In the genomic region with DNA sequence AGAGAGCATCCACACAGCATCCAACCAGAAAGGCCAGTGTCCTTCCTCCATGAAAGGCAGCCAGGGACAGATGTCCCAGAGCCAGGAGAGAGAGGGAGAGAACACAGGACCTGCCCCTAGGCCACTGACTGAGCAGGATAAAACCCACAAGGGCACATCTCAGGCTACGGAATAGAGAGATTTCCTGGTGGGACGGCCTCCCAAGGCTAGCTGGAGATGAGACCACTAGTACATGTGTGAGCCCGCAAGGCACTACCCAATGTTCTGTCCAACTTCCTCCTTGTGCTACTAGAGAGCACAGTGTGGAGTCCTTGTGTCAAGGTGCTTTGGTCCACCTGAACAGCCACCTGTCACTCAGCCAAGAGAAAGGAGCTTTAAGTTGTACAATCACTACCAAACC, we compare ENCODE assay signal across 17 cellular contexts. TPM values are rescaled to one million over a fixed set of nuclear protein-coding genes. Genes with fewer than 3 reads are reported as not detected.
A peak's percentile ranks its signal among the peaks of the same experiment; 100 is the strongest.
DNase-seq lines count a peak whose midpoint lies in the region; ATAC-seq and TF ChIP-seq lines count a peak whose summit lies in the region.
"Had no signal": no experiment of that assay in that cellular context is flagged by ENCODE, and none has a peak within 500 bp of the region (broad histone marks: within the 10 kb centered on the region; RNA-seq: fewer than 3 reads in every experiment).

No MANE protein-coding gene starts in this region.

- H3K9me2 ChIP-seq in neural cell (ENCODE audit: insufficient read depth, low read length), result no peaks in the 10 kb centered on the region

- H3K9me3 Mint-ChIP-seq in activated CD8-positive, alpha-beta memory T cell treated with anti-CD3 and anti-CD28 coated beads, Interleukin-2, amount 10 ng/mL, durations not matched to agents 7 days and 5 days (ENCODE audit: low read depth), result no peaks in the 10 kb centered on the region
- H3K9me3 Mint-ChIP-seq in CD8-positive, alpha-beta memory T cell, result no peaks in the 10 kb centered on the region
- no peaks in the 10 kb centered on the region for H3K9me3 Mint-ChIP-seq in central memory CD8-positive, alpha-beta T cell

- no peak for TF ChIP-seq RAD21 in neural cell (conservative IDR thresholded peaks at IDR 0.05)

- TF ChIP-seq CTCF in neural cell (IDR thresholded peaks at IDR 0.05; ENCODE audit: poor library complexity, severe bottlenecking), result no peak

- no peaks in the 10 kb centered on the region for H3K79me2 ChIP-seq in neural cell (replicated peaks; ENCODE audit: insufficient read depth, low read length)

- no peaks in the 10 kb centered on the region for H4K20me1 ChIP-seq in neural cell (ENCODE audit: insufficient read depth)

- CTCF ChIA-PET in activated CD8-positive, alpha-beta memory T cell treated with anti-CD3 and anti-CD28 coated beads, Interleukin-2, amount 10 ng/mL, durations not matched to agents 7 days and 5 days (lab: Charles Lee), result interaction anchor here (1.9 to 3.6 kb wide), 2 partner anchors 9 to 219 kb away, joined by 4 to 19 read pairs; no protein-coding TSS in a partner anchor
- CTCF ChIA-PET in CD8-positive, alpha-beta memory T cell (lab: Charles Lee), result interaction anchor here (0.7 to 1.4 kb wide), 2 partner anchors 8 to 50 kb away, joined by 3 to 5 read pairs; no protein-coding TSS in a partner anchor

- no peaks in the 10 kb centered on the region for H3K27me3 ChIP-seq in CD8-positive, alpha-beta memory T cell (ENCODE audit: insufficient read depth, low read length, poor library complexity, severe bottlenecking)
- no peaks in the 10 kb centered on the region for H3K27me3 ChIP-seq in neural cell (ENCODE audit: insufficient read depth, low read depth, low read length)
- H3K27me3 ChIP-seq: pancreas, SJCRH30, upper lobe of left lung had no signal

- H3K4me1 Mint-ChIP-seq in activated CD8-positive, alpha-beta memory T cell treated with anti-CD3 and anti-CD28 coated beads, Interleukin-2, amount 10 ng/mL, durations not matched to agents 7 days and 5 days, result peaks cover 14% of the 10 kb centered on the region
- peaks cover 9 to 27% (median 18%) of the 10 kb centered on the region in 3 donors for H3K4me1 Mint-ChIP-seq in CD8-positive, alpha-beta memory T cell
- H3K4me1 Mint-ChIP-seq in central memory CD8-positive, alpha-beta T cell, result peaks cover 23% of the 10 kb centered on the region

- no peak overlapping the region for H3K27ac ChIP-seq in CD8-positive, alpha-beta memory T cell (ENCODE audit: low read depth, low read length)
- H3K27ac ChIP-seq in neural cell (ENCODE audit: low read length), result no peak overlapping the region
- H3K27ac ChIP-seq: A549, pancreas, SJCRH30 had no signal

- no peaks in the 10 kb centered on the region for H3K27me3 Mint-ChIP-seq in activated CD8-positive, alpha-beta memory T cell treated with anti-CD3 and anti-CD28 coated beads, Interleukin-2, amount 10 ng/mL, durations not matched to agents 7 days and 5 days
- H3K27me3 Mint-ChIP-seq in CD8-positive, alpha-beta memory T cell, result peaks cover 0 to 2% of the 10 kb centered on the region in 2 donors
- H3K27me3 Mint-ChIP-seq in central memory CD8-positive, alpha-beta T cell, result no peaks in the 10 kb centered on the region

- no peak overlapping the region for H3K4me3 Mint-ChIP-seq in activated CD8-positive, alpha-beta memory T cell treated with anti-CD3 and anti-CD28 coated beads, Interleukin-2, amount 10 ng/mL, durations not matched to agents 7 days and 5 days
- no peak overlapping the region for H3K4me3 Mint-ChIP-seq in CD8-positive, alpha-beta memory T cell
- H3K4me3 Mint-ChIP-seq in central memory CD8-positive, alpha-beta T cell, result no peak overlapping the region

- no peak for TF ChIP-seq EP300 in neural cell (conservative IDR thresholded peaks at IDR 0.05; ENCODE audit: poor library complexity, severe bottlenecking)

- no peaks in the 10 kb centered on the region for H3K9me3 ChIP-seq in CD8-positive, alpha-beta memory T cell (ENCODE audit: low read length)
- H3K9me3 ChIP-seq in neural cell (ENCODE audit: low read length), result no peaks in the 10 kb centered on the region
- H3K9me3 ChIP-seq: A549, pancreas, SJCRH30, upper lobe of left lung had no signal

- POLR2A ChIA-PET in CD8-positive, alpha-beta memory T cell (lab: Charles Lee), result no interaction called here

- ATAC-seq in activated CD8-positive, alpha-beta memory T cell treated with anti-CD3 and anti-CD28 coated beads, Interleukin-2, amount 10 ng/mL, durations not matched to agents 7 days and 5 days, result peak; percentile 22
- ATAC-seq in central memory CD8-positive, alpha-beta T cell (replicated peaks; ENCODE audit: extremely low read depth, poor library complexity, severe bottlenecking), result no peak
- ATAC-seq: pancreas had no signal

- peaks cover under 1% of the 10 kb centered on the region for H3K36me3 Mint-ChIP-seq in activated CD8-positive, alpha-beta memory T cell treated with anti-CD3 and anti-CD28 coated beads, Interleukin-2, amount 10 ng/mL, durations not matched to agents 7 days and 5 days
- H3K36me3 Mint-ChIP-seq in CD8-positive, alpha-beta memory T cell, result peaks cover 0 to 17% (median 0%) of the 10 kb centered on the region in 3 donors
- H3K36me3 Mint-ChIP-seq in central memory CD8-positive, alpha-beta T cell (ENCODE audit: insufficient read depth), result peaks cover 5% of the 10 kb centered on the region

- peaks cover 4% of the 10 kb centered on the region for H3K4me1 ChIP-seq in CD8-positive, alpha-beta memory T cell (ENCODE audit: insufficient read depth, low read length)
- H3K4me1 ChIP-seq: pancreas had no signal

- no peak overlapping the region for H3K4me2 ChIP-seq in neural cell (ENCODE audit: low read length)
- H3K4me2 ChIP-seq: A549 had no signal

- no peak overlapping the region for H3K9ac ChIP-seq in neural cell (ENCODE audit: low read length)

- no peak overlapping the region for H3K27ac Mint-ChIP-seq in activated CD8-positive, alpha-beta memory T cell treated with anti-CD3 and anti-CD28 coated beads, Interleukin-2, amount 10 ng/mL, durations not matched to agents 7 days and 5 days
- H3K27ac Mint-ChIP-seq in CD8-positive, alpha-beta memory T cell, result peak overlapping the region in 6 of 8 donors; percentile 47 to 88 (median 71)
- peak overlapping the region; percentile 79 for H3K27ac Mint-ChIP-seq in central memory CD8-positive, alpha-beta T cell (ENCODE audit: low read depth)

- H3K36me3 ChIP-seq in CD8-positive, alpha-beta memory T cell (ENCODE audit: insufficient read depth, low read length), result no peaks in the 10 kb centered on the region
- no peaks in the 10 kb centered on the region for H3K36me3 ChIP-seq in neural cell (ENCODE audit: insufficient read depth, low read length)

- no peak overlapping the region for H3K4me3 ChIP-seq in CD8-positive, alpha-beta memory T cell (ENCODE audit: low read length)
- no peak overlapping the region for H3K4me3 ChIP-seq in neural cell (ENCODE audit: low read length)
- H3K4me3 ChIP-seq: A549, pancreas, SJCRH30, skin epidermis, upper lobe of left lung had no signal

- H3F3A ChIP-seq in neural cell (ENCODE audit: insufficient read depth, low read length, poor library complexity, severe bottlenecking), result no peaks in the 10 kb centered on the region

- no peak for DNase-seq in activated CD8-positive, alpha-beta memory T cell treated with anti-CD3 and anti-CD28 coated beads, Interleukin-2, amount 10 ng/mL, durations not matched to agents 7 days and 5 days
- DNase-seq in activated CD8-positive, alpha-beta memory T cell treated with anti-CD3 and anti-CD28 coated beads, Interleukin-2, amount 50 U/mL, for 48 hours, result no peak
- no peak for DNase-seq in CD8-positive, alpha-beta memory T cell
- DNase-seq in central memory CD8-positive, alpha-beta T cell (ENCODE audit: low spot score in 2 of 2), result peak in 1 of 2 donors; percentile 5
- DNase-seq in HPDE6-E6E7 (ENCODE audit: extremely low spot score), result no peak
- no peak for DNase-seq in NCI-H69 (lab: John Stamatoyannopoulos, UW)
- no peak for DNase-seq in CD1c-positive myeloid dendritic cell (ENCODE audit: extremely low spot score)
- DNase-seq: activated CD4-positive, alpha-beta T cell treated with anti-CD3 and anti-CD28 coated beads for 1 hour; hippocampal formation; kidney glomerular epithelial cell; NCI-H2029 treated with DMSO at 0.1 percent for 48 hours had no signal

- H2AFZ ChIP-seq in neural cell (ENCODE audit: low read depth, low read length), result no peak overlapping the region

TF ChIP-seq in neural cell, 6 proteins besides CTCF, POLR2A, EP300 and RAD21 (continues in another document):
- TF ChIP-seq SMC3 (conservative IDR thresholded peaks at IDR 0.05; ENCODE audit: poor library complexity) (no peak), POLR2AphosphoS5 (IDR thresholded peaks at IDR 0.05) (peak; percentile 20), MXI1 (conservative IDR thresholded peaks at IDR 0.05; ENCODE audit: poor library complexity, severe bottlenecking) (no peak), TAF1 (IDR thresholded peaks at IDR 0.05; ENCODE audit: low read depth) (no peak)
- TF ChIP-seq, protein P1, sequence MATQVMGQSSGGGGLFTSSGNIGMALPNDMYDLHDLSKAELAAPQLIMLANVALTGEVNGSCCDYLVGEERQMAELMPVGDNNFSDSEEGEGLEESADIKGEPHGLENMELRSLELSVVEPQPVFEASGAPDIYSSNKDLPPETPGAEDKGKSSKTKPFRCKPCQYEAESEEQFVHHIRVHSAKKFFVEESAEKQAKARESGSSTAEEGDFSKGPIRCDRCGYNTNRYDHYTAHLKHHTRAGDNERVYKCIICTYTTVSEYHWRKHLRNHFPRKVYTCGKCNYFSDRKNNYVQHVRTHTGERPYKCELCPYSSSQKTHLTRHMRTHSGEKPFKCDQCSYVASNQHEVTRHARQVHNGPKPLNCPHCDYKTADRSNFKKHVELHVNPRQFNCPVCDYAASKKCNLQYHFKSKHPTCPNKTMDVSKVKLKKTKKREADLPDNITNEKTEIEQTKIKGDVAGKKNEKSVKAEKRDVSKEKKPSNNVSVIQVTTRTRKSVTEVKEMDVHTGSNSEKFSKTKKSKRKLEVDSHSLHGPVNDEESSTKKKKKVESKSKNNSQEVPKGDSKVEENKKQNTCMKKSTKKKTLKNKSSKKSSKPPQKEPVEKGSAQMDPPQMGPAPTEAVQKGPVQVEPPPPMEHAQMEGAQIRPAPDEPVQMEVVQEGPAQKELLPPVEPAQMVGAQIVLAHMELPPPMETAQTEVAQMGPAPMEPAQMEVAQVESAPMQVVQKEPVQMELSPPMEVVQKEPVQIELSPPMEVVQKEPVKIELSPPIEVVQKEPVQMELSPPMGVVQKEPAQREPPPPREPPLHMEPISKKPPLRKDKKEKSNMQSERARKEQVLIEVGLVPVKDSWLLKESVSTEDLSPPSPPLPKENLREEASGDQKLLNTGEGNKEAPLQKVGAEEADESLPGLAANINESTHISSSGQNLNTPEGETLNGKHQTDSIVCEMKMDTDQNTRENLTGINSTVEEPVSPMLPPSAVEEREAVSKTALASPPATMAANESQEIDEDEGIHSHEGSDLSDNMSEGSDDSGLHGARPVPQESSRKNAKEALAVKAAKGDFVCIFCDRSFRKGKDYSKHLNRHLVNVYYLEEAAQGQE (IDR thresholded peaks at IDR 0.05; ENCODE audit: borderline replicate concordance), result no peak

RNA-seq across cellular contexts. Expression of gene PLCG1, which starts 44.2 kb away (rescaled TPM):
- total RNA-seq in activated CD8-positive, alpha-beta memory T cell treated with anti-CD3 and anti-CD28 coated beads, Interleukin-2, amount 10 ng/mL, durations not matched to agents 7 days and 5 days, result 100 to 1,000 TPM; 201 to 337 TPM
- total RNA-seq in CD8-positive, alpha-beta memory T cell, result 100 to 1,000 TPM; 104 to 108 TPM
- polyA plus RNA-seq in CD8-positive, alpha-beta memory T cell, result 73.5 TPM
- polyA plus RNA-seq in neural cell, result 164 and 243 TPM in 2 replicates
- polyA minus RNA-seq in neural cell, result 178 and 199 TPM in 2 replicates
